In genomic region chr2:144509548-144510205, GRCh38 we compare ENCODE assay signal across 11 cellular contexts. TPM values are rescaled to one million over a fixed set of nuclear protein-coding genes. Genes with fewer than 3 reads are reported as not detected.
DNase-seq lines count a peak whose midpoint lies in the region; TF ChIP-seq lines count a peak whose summit lies in the region.
"Had no signal": no experiment of that assay in that cellular context is flagged by ENCODE, and none has a peak within 500 bp of the region (broad histone marks: within the 10 kb centered on the region; RNA-seq: fewer than 3 reads in every experiment).

No MANE protein-coding gene starts in this region.

- intact Hi-C loops in prostate gland (cut with DNase I) = no loop called here
- intact Hi-C loops in CD4-positive, alpha-beta memory T cell (cut with micrococcal nuclease) = no loop called here

- H3K4me1 ChIP-seq in prostate gland (replicated peaks) = no peaks in the 10 kb centered on the region
- H3K4me1 ChIP-seq in CD4-positive, alpha-beta memory T cell (ENCODE audit: insufficient read depth, low read length) = peaks cover 7% of the 10 kb centered on the region

- 54% methylated on average over 6 of the region's 6 CpGs for WGBS in prostate gland

- TF ChIP-seq CTCF in foreskin fibroblast (IDR thresholded peaks at IDR 0.05; ENCODE audit: low read depth, low read length) (no peak), prostate gland (IDR thresholded peaks at IDR 0.05) (no peak)

- POLR2A ChIA-PET in CD4-positive, alpha-beta memory T cell (lab: Charles Lee; ENCODE audit: partially characterized antibody) = no interaction called here

- H3K27me3 Mint-ChIP-seq in CD4-positive, alpha-beta memory T cell = peaks cover 25 to 55% of the 10 kb centered on the region in 2 donors

- H3K4me3 ChIP-seq in foreskin fibroblast (ENCODE audit: low read depth in 1 of 2, low read length in 2 of 2) = peak overlapping the region; percentile 7 to 83
- no peak overlapping the region for H3K4me3 ChIP-seq in prostate gland
- no peak overlapping the region for H3K4me3 ChIP-seq in CD4-positive, alpha-beta memory T cell (ENCODE audit: low read length in 2 of 2)

- peak overlapping the region; percentile 37 to 44 for H3K27ac ChIP-seq in prostate gland
- no peak overlapping the region for H3K27ac ChIP-seq in CD4-positive, alpha-beta memory T cell (ENCODE audit: low read depth, low read length)

- H3K27ac Mint-ChIP-seq in CD4-positive, alpha-beta memory T cell = no peak overlapping the region

- peaks cover 5 to 12% (median 9%) of the 10 kb centered on the region in 4 donors for H3K4me1 Mint-ChIP-seq in CD4-positive, alpha-beta memory T cell

- no peaks in the 10 kb centered on the region for H3K9me3 Mint-ChIP-seq in CD4-positive, alpha-beta memory T cell

- H3K36me3 Mint-ChIP-seq in CD4-positive, alpha-beta memory T cell = peaks cover 0 to 2% of the 10 kb centered on the region in 2 donors

- peak; percentile 66 for DNase-seq in CD1c-positive myeloid dendritic cell (ENCODE audit: extremely low spot score)
- DNase-seq in OCI-M1 (lab: John Stamatoyannopoulos, UW) = peak; percentile 88
- peak in 1 of 2 donors; percentile 66 for DNase-seq in foreskin fibroblast
- DNase-seq in prostate gland (ENCODE audit: low spot score) = no peak
- DNase-seq in CD4-positive, alpha-beta memory T cell = no peak
- DNase-seq in mucosa of gallbladder (ENCODE audit: low spot score) = no peak
- no peak for DNase-seq in germinal center (ENCODE audit: low spot score)
- DNase-seq in dermis blood vessel endothelial cell = no peak
- DNase-seq: activated naive CD4-positive, alpha-beta T cell treated with anti-CD3 and anti-CD28 coated beads, Interleukin-2, amount 50 U/mL, for 16 hours; NCI-H1694 treated with DMSO at 0.1 percent for 48 hours; T-helper 9 cell had no signal

- peaks cover 2% of the 10 kb centered on the region for H3K27me3 ChIP-seq in prostate gland (replicated peaks; ENCODE audit: insufficient read depth)
- peaks cover 7% of the 10 kb centered on the region for H3K27me3 ChIP-seq in CD4-positive, alpha-beta memory T cell (ENCODE audit: insufficient read depth, low read length)

- H3K4me3 Mint-ChIP-seq in CD4-positive, alpha-beta memory T cell = no peak overlapping the region

- no peaks in the 10 kb centered on the region for H3K9me3 ChIP-seq in prostate gland
- no peaks in the 10 kb centered on the region for H3K9me3 ChIP-seq in CD4-positive, alpha-beta memory T cell (ENCODE audit: control insufficient read depth in 1 of 2, low read length in 2 of 2)

- no peaks in the 10 kb centered on the region for H3K36me3 ChIP-seq in prostate gland
- no peaks in the 10 kb centered on the region for H3K36me3 ChIP-seq in CD4-positive, alpha-beta memory T cell (ENCODE audit: insufficient read depth, low read length)

- CTCF ChIA-PET in CD4-positive, alpha-beta memory T cell (lab: Charles Lee; ENCODE audit: partially characterized antibody) = no interaction called here

- TF ChIP-seq POLR2A in prostate gland (IDR thresholded peaks at IDR 0.05) = no peak

RNA-seq across cellular contexts. Expression of gene ZEB2, which starts 10.2 kb away (rescaled TPM):
- total RNA-seq in prostate gland = 10 to 100 TPM; 13.1 to 80.4 TPM
- total RNA-seq in CD4-positive, alpha-beta memory T cell = 1 to 10 TPM; 3.6 to 5.2 TPM
- polyA plus RNA-seq in CD4-positive, alpha-beta memory T cell = 1 to 10 TPM in 1 of 2 donors, under 1 TPM in 1; 0.83 to 1.5 TPM
- 91.0 TPM for total RNA-seq in mucosa of gallbladder
- total RNA-seq in dermis blood vessel endothelial cell = 5.3 and 8.4 TPM in 2 replicates

Comparison
In these comparisons a context has a peak if more than half of its experiments do, and no peak if none do; other contexts are left out.
1. DNase-seq: peak in CD1c-positive myeloid dendritic cell (single experiment) and OCI-M1 (single experiment); none in prostate gland (single experiment), CD4-positive, alpha-beta memory T cell (0 of 5), mucosa of gallbladder (single experiment), germinal center (single experiment) and dermis blood vessel endothelial cell (single experiment).
2. H3K4me3 ChIP-seq: peak in foreskin fibroblast (2 of 2); none in prostate gland (0 of 2) and CD4-positive, alpha-beta memory T cell (0 of 2).